8 cellular contexts compared by ENCODE assay signal in genomic region chr9:127779136-127779981, GRCh38. TPM values are rescaled to one million over a fixed set of nuclear protein-coding genes. Genes with fewer than 3 reads are reported as not detected.
DNase-seq lines count a peak whose midpoint lies in the region; ATAC-seq and TF ChIP-seq lines count a peak whose summit lies in the region.

No MANE protein-coding gene starts in this region.

- no peaks in the 10 kb centered on the region for H3K4me1 ChIP-seq in ascending aorta

- no peaks in the 10 kb centered on the region for H3K27me3 Mint-ChIP-seq in type B pancreatic cell

- H3K36me3 ChIP-seq in ascending aorta: no peaks in the 10 kb centered on the region

- no peak overlapping the region for H3K27ac Mint-ChIP-seq in type B pancreatic cell

- TF ChIP-seq CTCF in fibroblast of mammary gland (conservative IDR thresholded peaks at IDR 0.05; ENCODE audit: control insufficient read depth, insufficient read depth, low read depth, low read length) (no peak), type B pancreatic cell (conservative IDR thresholded peaks at IDR 0.05) (no peak), ascending aorta (IDR thresholded peaks at IDR 0.05) (no peak)

- no peaks in the 10 kb centered on the region for H3K27me3 ChIP-seq in ascending aorta

- no peak overlapping the region for H3K27ac ChIP-seq in ascending aorta

- no peaks in the 10 kb centered on the region for H3K36me3 Mint-ChIP-seq in type B pancreatic cell

- no peaks in the 10 kb centered on the region for H3K9me3 Mint-ChIP-seq in type B pancreatic cell

- ATAC-seq in HG03039 (IDR thresholded peaks at IDR 0.05; ENCODE audit: unreplicated experiment) (peak; percentile 35), HG03520 (IDR thresholded peaks at IDR 0.05; ENCODE audit: unreplicated experiment) (no peak)

- TF ChIP-seq POLR2A in GM18951 (IDR thresholded peaks at IDR 0.05; ENCODE audit: extremely low read depth, insufficient read depth, insufficient read length): peak; percentile 55

- no peaks in the 10 kb centered on the region for H3K9me3 ChIP-seq in ascending aorta

- H3K4me3 ChIP-seq in fibroblast of mammary gland (ENCODE audit: control insufficient read depth, low read depth, low read length) (no peak overlapping the region), ascending aorta (no peak overlapping the region)

- peaks cover 3% of the 10 kb centered on the region for H3K4me1 Mint-ChIP-seq in type B pancreatic cell (ENCODE audit: unreplicated experiment)

- in situ Hi-C loops in GM18951 (cut with MboI; ENCODE audit: low sequenced_read_pairs, unreplicated experiment): no loop called here

- peak; percentile 36 for DNase-seq in activated CD4-positive, CD25-positive, alpha-beta regulatory T cell treated with anti-CD3 and anti-CD28 coated beads, Interleukin-2, amount 50 U/mL, for 16 hours (ENCODE audit: low read depth, low spot score)
- peak; percentile 38 for DNase-seq in fibroblast of mammary gland (ENCODE audit: low read depth)
- DNase-seq in stimulated activated CD8-positive, alpha-beta memory T cell treated with anti-CD3 and anti-CD28 coated beads, Interleukin-12 subunit alpha, Interleukin-12 subunit beta, amount 100 ng/mL, for 24 hours (ENCODE audit: extremely low read depth): peak; percentile 27
- DNase-seq in type B pancreatic cell (ENCODE audit: extremely low spot score, unreplicated experiment): no peak
- DNase-seq in ascending aorta (ENCODE audit: low spot score in 2 of 2): no peak

- intact Hi-C loops in ascending aorta (cut with DNase I): no loop called here

- H3K4me3 Mint-ChIP-seq in type B pancreatic cell: no peak overlapping the region

RNA-seq across cellular contexts. Expression of gene SH2D3C, which starts 0.9 kb away (rescaled TPM):
- total RNA-seq in type B pancreatic cell (ENCODE audit: low replicate concordance) (1.6 and 7.1 TPM in 2 replicates), ascending aorta (49.5 TPM)

RNA-seq across cellular contexts. Expression of gene CDK9, which starts 6.5 kb away (rescaled TPM):
- total RNA-seq in type B pancreatic cell (ENCODE audit: low replicate concordance) (65.8 and 77.3 TPM in 2 replicates), ascending aorta (470 TPM)

RNA-seq across cellular contexts. Expression of gene FPGS, which starts 23.3 kb away (rescaled TPM):
- total RNA-seq in type B pancreatic cell (ENCODE audit: low replicate concordance): 18.7 and 42.4 TPM in 2 replicates
- 286 TPM for total RNA-seq in ascending aorta

RNA-seq across cellular contexts. Expression of gene TOR2A, which starts 44.3 kb away (rescaled TPM):
- total RNA-seq in type B pancreatic cell (ENCODE audit: low replicate concordance) (21.5 and 21.9 TPM in 2 replicates), ascending aorta (not detected)

Comparison
In these comparisons a context has a peak if more than half of its experiments do, and no peak if none do; other contexts are left out.
1. DNase-seq: peak in activated CD4-positive, CD25-positive, alpha-beta regulatory T cell treated with anti-CD3 and anti-CD28 coated beads, Interleukin-2, amount 50 U/mL, for 16 hours (single experiment), fibroblast of mammary gland (single experiment) and stimulated activated CD8-positive, alpha-beta memory T cell treated with anti-CD3 and anti-CD28 coated beads, Interleukin-12 subunit alpha, Interleukin-12 subunit beta, amount 100 ng/mL, for 24 hours (single experiment); none in type B pancreatic cell (single experiment) and ascending aorta (0 of 2).